ENCODE assay signal across 12 cellular contexts in the genomic region with DNA sequence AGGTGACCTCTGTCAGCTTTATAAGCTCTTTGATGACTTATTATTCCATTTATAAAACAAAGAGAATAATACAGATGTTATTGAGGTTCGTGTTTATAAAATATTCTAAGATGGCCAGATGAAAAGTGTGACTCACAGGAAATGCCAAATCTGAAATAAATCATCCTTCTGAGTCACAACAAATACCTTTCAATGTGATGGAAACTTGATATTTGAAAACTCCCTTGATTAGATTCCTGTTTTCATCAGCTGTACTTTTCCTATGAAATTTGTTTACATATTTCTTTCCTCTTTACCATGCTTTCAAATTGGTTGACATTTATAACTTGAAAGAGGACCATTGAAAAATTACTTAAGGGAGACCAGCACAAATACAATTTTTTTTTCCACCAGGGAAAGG. TPM values are rescaled to one million over a fixed set of nuclear protein-coding genes. Genes with fewer than 3 reads are reported as not detected.
DNase-seq lines count a peak whose midpoint lies in the region; ATAC-seq and TF ChIP-seq lines count a peak whose summit lies in the region.
"Had no signal": no experiment of that assay in that cellular context is flagged by ENCODE, and none has a peak within 500 bp of the region (broad histone marks: within the 10 kb centered on the region; RNA-seq: fewer than 3 reads in every experiment).

No MANE protein-coding gene starts in this region.

- intact Hi-C loops in Panc1 (cut with micrococcal nuclease; ENCODE audit: unreplicated experiment): no loop called here

- H3K4me3 ChIP-seq in Panc1 (ENCODE audit: low read depth in 2 of 2, low read length in 2 of 2) (peak overlapping the region in 1 of 2 experiments; percentile 42; a peak in 3 of 4 replicates), fibroblast of lung (replicated peaks in 1 of 4; ENCODE audit: control extremely low read depth in 1 of 4, insufficient read depth in 1 of 4, low read depth in 3 of 4, low read length in 4 of 4) (no peak overlapping the region), H7 (ENCODE audit: insufficient read depth, low read depth, low read length) (no peak overlapping the region)

- H3K27me3 ChIP-seq in Panc1 (ENCODE audit: control insufficient read depth, insufficient read depth, low read length) (no peaks in the 10 kb centered on the region), fibroblast of lung (ENCODE audit: control insufficient read depth, insufficient read depth, low read length) (no peaks in the 10 kb centered on the region), H7 (ENCODE audit: control insufficient read depth, insufficient read depth, low read length) (no peaks in the 10 kb centered on the region)
- H3K27me3 ChIP-seq: upper lobe of left lung had no signal

- in situ Hi-C loops in Panc1 (cut with HindIII; ENCODE audit: low pct_unique_long_range_greater_than_20kb, low sequenced_read_pairs): no loop called here

- BruUV-seq in Panc1 (replicated peaks; lab: Mats Ljungman, UMichigan): no TSS peak

- peak; percentile 9 for DNase-seq in DMS 273 (lab: John Stamatoyannopoulos, UW; ENCODE audit: unreplicated experiment)
- no peak for DNase-seq in DMS 273 treated with DMSO at 0.1 percent for 48 hours (lab: John Stamatoyannopoulos, UW)
- peak; percentile 32 for DNase-seq in Panc1 (ENCODE audit: low read depth, low spot score)
- DNase-seq in fibroblast of lung (ENCODE audit: low read depth in 2 of 2): peak; percentile 70 to 77
- DNase-seq in stromal cell of bone marrow (ENCODE audit: low read depth): peak; percentile 21
- no peak for DNase-seq in activated gamma-delta T cell (lab: John Stamatoyannopoulos, UW)
- DNase-seq in H7: no peak
- DNase-seq: activated T-cell treated with anti-CD3 and anti-CD28 coated beads, Interleukin-2, amount 50 U/mL, for 48 hours; WERI-Rb-1 had no signal

- H3K9ac ChIP-seq in fibroblast of lung (ENCODE audit: insufficient read depth, low read length): no peak overlapping the region

- no peaks in the 10 kb centered on the region for H4K20me1 ChIP-seq in fibroblast of lung (ENCODE audit: control insufficient read depth, extremely low read depth, insufficient read depth, low read length)

- H3K4me1 ChIP-seq in Panc1 (ENCODE audit: control insufficient read depth, insufficient read depth, low read length): peaks cover 11% of the 10 kb centered on the region; the same call in 1 of the 2 replicates
- H3K4me1 ChIP-seq in fibroblast of lung (ENCODE audit: control insufficient read depth, extremely low read depth, insufficient read depth, low read length): peaks cover 8% of the 10 kb centered on the region

- no peak overlapping the region for H2AFZ ChIP-seq in fibroblast of lung (ENCODE audit: low read length)

- POLR2A ChIA-PET in Panc1 (lab: Charles Lee): no interaction called here

- CTCF ChIA-PET in Panc1 (lab: Charles Lee): no interaction called here

- no peak overlapping the region for H3K4me2 ChIP-seq in fibroblast of lung (ENCODE audit: extremely low read depth, insufficient read depth, low read length)

- peak overlapping the region; percentile 81 for H3K27ac ChIP-seq in Panc1 (ENCODE audit: low read length)
- H3K27ac ChIP-seq in fibroblast of lung (ENCODE audit: insufficient read depth, low read length): peak overlapping the region; percentile 1
- H3K27ac ChIP-seq: WERI-Rb-1 had no signal

- ATAC-seq in Panc1: peak; percentile 29; the same call in 1 of the 2 replicates
- no peak for ATAC-seq in GM19035 (IDR thresholded peaks at IDR 0.05; ENCODE audit: unreplicated experiment)

- H3K36me3 ChIP-seq in Panc1 (ENCODE audit: control insufficient read depth, insufficient read depth, low read length): no peaks in the 10 kb centered on the region
- no peaks in the 10 kb centered on the region for H3K36me3 ChIP-seq in fibroblast of lung (ENCODE audit: control insufficient read depth, insufficient read depth, low read length)
- H3K36me3 ChIP-seq in H7 (replicated peaks; ENCODE audit: control insufficient read depth, insufficient read depth, low read length): no peaks in the 10 kb centered on the region
- H3K36me3 ChIP-seq: upper lobe of left lung, WERI-Rb-1 had no signal

- H3K9me3 ChIP-seq in Panc1 (ENCODE audit: control insufficient read depth, insufficient read depth, low read depth, low read length) (no peaks in the 10 kb centered on the region), fibroblast of lung (ENCODE audit: control insufficient read depth, insufficient read depth, low read depth, low read length) (no peaks in the 10 kb centered on the region)
- H3K9me3 ChIP-seq: upper lobe of left lung had no signal

- no peaks in the 10 kb centered on the region for H3K79me2 ChIP-seq in fibroblast of lung (ENCODE audit: control insufficient read depth, insufficient read depth, low read length)

- no peak for TF ChIP-seq CTCF in Panc1 (IDR thresholded peaks at IDR 0.05)
- no peak for TF ChIP-seq CTCF in fibroblast of lung (conservative IDR thresholded peaks at IDR 0.05 in 1 of 2, IDR thresholded peaks at IDR 0.05 in 1 of 2; ENCODE audit: low read depth in 1 of 2, low read length in 2 of 2)

RNA-seq across cellular contexts. Expression of gene PPP1R1C, which starts 30.6 kb away (rescaled TPM):
- 2.6 TPM for total RNA-seq in Panc1 (2021; ENCODE audit: unreplicated experiment)
- polyA plus RNA-seq in Panc1 (2012; ENCODE audit: insufficient read length): 1.1 TPM
- 0.50 and 0.77 TPM in 2 replicates for total RNA-seq in fibroblast of lung
- polyA plus RNA-seq in fibroblast of lung: 0.57 and 0.70 TPM in 2 replicates
- 0.60 and 0.92 TPM in 2 replicates for polyA plus RNA-seq in fibroblast of lung (2012)
- polyA minus RNA-seq in fibroblast of lung (ENCODE audit: low replicate concordance): not detected in 2 replicates
- 0.89 and 1.3 TPM in 2 replicates for total RNA-seq in H7 (2014; rRNA removed; shearing (Covaris generic))
- total RNA-seq: mesenteric fat pad had no signal

Comparison
In these comparisons a context has a peak if more than half of its experiments do, and no peak if none do; other contexts are left out.
1. DNase-seq: peak in DMS 273 (single experiment), Panc1 (single experiment), fibroblast of lung (2 of 2) and stromal cell of bone marrow (single experiment); none in DMS 273 treated with DMSO at 0.1 percent for 48 hours (single experiment), activated gamma-delta T cell (single experiment) and H7 (single experiment).